In genomic region chr1:9449106-9449627, GRCh38 we compare ENCODE assay signal across 11 cellular contexts.
DNase-seq lines count a peak whose midpoint lies in the region; ATAC-seq and TF ChIP-seq lines count a peak whose summit lies in the region.
"Had no signal": no experiment of that assay in that cellular context is flagged by ENCODE, and none has a peak within 500 bp of the region (broad histone marks: within the 10 kb centered on the region; RNA-seq: fewer than 3 reads in every experiment).

No MANE protein-coding gene starts in this region.

- H2AK5ac ChIP-seq in neuronal stem cell (ENCODE audit: low read depth, low read length), result no peak overlapping the region

- H3K36me3 ChIP-seq in Panc1 (ENCODE audit: control insufficient read depth, insufficient read depth, low read length) (no peaks in the 10 kb centered on the region), neuronal stem cell (replicated peaks in 1 of 2; ENCODE audit: control insufficient read depth in 2 of 2, insufficient read depth in 2 of 2, low read length in 2 of 2) (peaks cover 0 to 3% of the 10 kb centered on the region in 2 donors), testis (ENCODE audit: low read depth, missing control alignments) (no peaks in the 10 kb centered on the region)

- H3K4me2 ChIP-seq in neuronal stem cell (ENCODE audit: insufficient read depth, low read length, poor library complexity, severe bottlenecking), result no peak overlapping the region

- DNase-seq in AG04450 (ENCODE audit: low read depth, low spot score) (no peak), Panc1 (ENCODE audit: low read depth, low spot score) (no peak), fibroblast of peridontal ligament (ENCODE audit: extremely low read depth) (peak; percentile 71), neuronal stem cell (ENCODE audit: low spot score) (no peak), NOMO-1 treated with DMSO at 0.1 percent for 48 hours (lab: John Stamatoyannopoulos, UW; ENCODE audit: unreplicated experiment) (no peak), testis (no peak), NCI-H82 (lab: John Stamatoyannopoulos, UW) (no peak)
- DNase-seq: activated T-cell treated with anti-CD3 and anti-CD28 coated beads, Interleukin-2, amount 50 U/mL, for 24 hours; NCI-H748 treated with DMSO at 0.1 percent for 48 hours had no signal

- H3K14ac ChIP-seq in neuronal stem cell (ENCODE audit: low read length), result no peak overlapping the region

- H3K18ac ChIP-seq in neuronal stem cell (ENCODE audit: low read length), result no peak overlapping the region

- TF ChIP-seq CTCF in AG04450 (IDR thresholded peaks at IDR 0.05; ENCODE audit: low read depth, low read length) (no peak), Panc1 (IDR thresholded peaks at IDR 0.05) (no peak), testis (IDR thresholded peaks at IDR 0.05) (no peak)

- TF ChIP-seq POLR2A in testis (IDR thresholded peaks at IDR 0.05), result no peak

- H3K27ac ChIP-seq in AG04450 (ENCODE audit: low read depth, low read length), result peak overlapping the region; percentile 2
- H3K27ac ChIP-seq in Panc1 (ENCODE audit: low read length), result peak overlapping the region; percentile 84
- no peak overlapping the region for H3K27ac ChIP-seq in neuronal stem cell (replicated peaks; ENCODE audit: low read length)
- H3K27ac ChIP-seq in testis, result no peak overlapping the region

- H3K4me1 ChIP-seq in Panc1 (ENCODE audit: control insufficient read depth, insufficient read depth, low read length) (peaks cover 28% of the 10 kb centered on the region), neuronal stem cell (ENCODE audit: control insufficient read depth in 2 of 2, insufficient read depth in 1 of 2, low read depth in 1 of 2, low read length in 2 of 2) (peaks cover 5 to 12% of the 10 kb centered on the region in 2 donors), testis (peaks cover 27% of the 10 kb centered on the region)

- ATAC-seq in Panc1 (no peak), GM21423 (IDR thresholded peaks at IDR 0.05; ENCODE audit: unreplicated experiment) (no peak)

- H2BK15ac ChIP-seq in neuronal stem cell (ENCODE audit: low read length), result no peak overlapping the region

- no peaks in the 10 kb centered on the region for H3K27me3 ChIP-seq in AG04450 (ENCODE audit: control insufficient read depth, insufficient read depth, low read length)
- no peaks in the 10 kb centered on the region for H3K27me3 ChIP-seq in Panc1 (ENCODE audit: control insufficient read depth, insufficient read depth, low read length)
- peaks cover 0 to 35% (median 0%) of the 10 kb centered on the region in 3 experiments for H3K27me3 ChIP-seq in neuronal stem cell (ENCODE audit: control insufficient read depth in 3 of 3, insufficient read depth in 3 of 3, low read depth in 1 of 3, low read length in 3 of 3)
- no peaks in the 10 kb centered on the region for H3K27me3 ChIP-seq in testis

- intact Hi-C loops in Panc1 (cut with micrococcal nuclease; ENCODE audit: unreplicated experiment), result no loop called here
- intact Hi-C loops in testis (cut with DNase I; ENCODE audit: low total_unique reads), result loop anchor here (10.0 kb wide), 1 partner anchor 154 kb away; the partner anchor contains the start of gene SPSB1

- in situ Hi-C loops in Panc1 (cut with HindIII; ENCODE audit: low pct_unique_long_range_greater_than_20kb, low sequenced_read_pairs), result no loop called here

- peaks cover 4% of the 10 kb centered on the region for H3K79me1 ChIP-seq in neuronal stem cell (ENCODE audit: low read depth, low read length)

- BruUV-seq in Panc1 (replicated peaks; lab: Mats Ljungman, UMichigan), result no TSS peak

- H3K9me3 ChIP-seq in AG04450 (ENCODE audit: control insufficient read depth, insufficient read depth, low read length) (no peaks in the 10 kb centered on the region), Panc1 (ENCODE audit: control insufficient read depth, insufficient read depth, low read depth, low read length) (no peaks in the 10 kb centered on the region), neuronal stem cell (replicated peaks in 1 of 2; ENCODE audit: control insufficient read depth in 2 of 2, insufficient read depth in 1 of 2, low read depth in 1 of 2, low read length in 2 of 2) (peaks cover 0 to 4% of the 10 kb centered on the region in 2 donors), testis (no peaks in the 10 kb centered on the region)

- H4K91ac ChIP-seq in neuronal stem cell (ENCODE audit: low read depth, low read length, poor library complexity), result no peak overlapping the region

- H3K23ac ChIP-seq in neuronal stem cell (ENCODE audit: low read depth, low read length, poor library complexity), result no peak overlapping the region

- no peak overlapping the region for H3K9ac ChIP-seq in neuronal stem cell (ENCODE audit: low read depth, low read length, poor library complexity)

- no peak overlapping the region for H3K4me3 ChIP-seq in AG04450 (ENCODE audit: low read depth, low read length)
- H3K4me3 ChIP-seq in Panc1 (ENCODE audit: low read depth in 2 of 2, low read length in 2 of 2), result no peak overlapping the region
- no peak overlapping the region for H3K4me3 ChIP-seq in neuronal stem cell (ENCODE audit: low read length in 2 of 2)
- H3K4me3 ChIP-seq in testis, result no peak overlapping the region
- H3K4me3 ChIP-seq: skin epidermis had no signal

- H3K4ac ChIP-seq in neuronal stem cell (ENCODE audit: low read length), result no peak overlapping the region

- no peak overlapping the region for H4K8ac ChIP-seq in neuronal stem cell (ENCODE audit: low read depth, low read length)

- H2BK5ac ChIP-seq in neuronal stem cell (ENCODE audit: low read length), result no peak overlapping the region

- no peak overlapping the region for H2BK12ac ChIP-seq in neuronal stem cell (ENCODE audit: low read length)

- H2BK120ac ChIP-seq in neuronal stem cell (ENCODE audit: low read depth, low read length), result no peak overlapping the region

- H2AFZ ChIP-seq in neuronal stem cell (ENCODE audit: low read length), result peak overlapping the region; percentile 72

- WGBS in neuronal stem cell (ENCODE audit: extremely low coverage in 2 of 2, insufficient read length in 2 of 2, insufficient replicate concordance in 1 of 2), 2 donors, result no CpG with 5 or more reads among the region's 10 CpGs
- WGBS in testis, 2 donors, result 53 to 68% methylated on average over 10 of the region's 10 CpGs

- CTCF ChIA-PET in AG04450 (lab: Charles Lee), result interaction anchor here (0.6 to 0.8 kb wide), 3 partner anchors 10 to 66 kb away, joined by 3 read pairs; no protein-coding TSS in a partner anchor
- CTCF ChIA-PET in Panc1 (lab: Charles Lee), result interaction anchor here (0.6 to 0.9 kb wide), 2 partner anchors 78 to 159 kb away, joined by 3 read pairs; no protein-coding TSS in a partner anchor

- POLR2A ChIA-PET in AG04450 (lab: Yijun Ruan, JAX) (no interaction called here), Panc1 (lab: Charles Lee) (interaction anchor here (0.5 kb wide), 1 partner anchor 9 kb away, joined by 9 read pairs; no protein-coding TSS in a partner anchor)

Comparison
In these comparisons a context has a peak if more than half of its experiments do, and no peak if none do; other contexts are left out.
1. H3K27ac ChIP-seq: peak in AG04450 (single experiment) and Panc1 (single experiment); none in neuronal stem cell (single experiment) and testis (0 of 2).